ENCODE assay signal across 1 cellular context in the genomic region with DNA sequence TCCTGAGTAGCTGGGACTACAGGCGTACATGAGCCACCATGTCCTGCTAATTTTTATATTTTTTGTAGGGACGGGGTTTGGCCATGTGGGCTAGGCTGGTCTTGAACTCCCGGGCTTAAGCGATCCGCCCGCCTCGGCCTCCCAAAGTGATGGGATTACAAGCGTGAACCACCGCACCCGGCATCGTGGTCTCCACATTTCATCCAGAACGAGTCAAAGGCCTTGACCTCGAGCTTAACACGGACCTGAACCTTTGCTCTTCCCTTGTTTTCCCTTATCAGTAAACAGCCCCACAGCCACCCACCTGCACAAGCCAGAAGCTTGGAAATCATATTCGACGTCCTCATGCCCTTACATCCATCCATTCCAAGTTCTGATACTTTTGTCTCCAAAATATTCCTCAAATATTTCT.
TF ChIP-seq lines count a peak whose summit lies in the region.

No MANE protein-coding gene starts in this region.

TF ChIP-seq in HepG2, 621 proteins besides CTCF, POLR2A, EP300 and RAD21 (continued from another document and continues in another):
- TF ChIP-seq, protein P1, sequence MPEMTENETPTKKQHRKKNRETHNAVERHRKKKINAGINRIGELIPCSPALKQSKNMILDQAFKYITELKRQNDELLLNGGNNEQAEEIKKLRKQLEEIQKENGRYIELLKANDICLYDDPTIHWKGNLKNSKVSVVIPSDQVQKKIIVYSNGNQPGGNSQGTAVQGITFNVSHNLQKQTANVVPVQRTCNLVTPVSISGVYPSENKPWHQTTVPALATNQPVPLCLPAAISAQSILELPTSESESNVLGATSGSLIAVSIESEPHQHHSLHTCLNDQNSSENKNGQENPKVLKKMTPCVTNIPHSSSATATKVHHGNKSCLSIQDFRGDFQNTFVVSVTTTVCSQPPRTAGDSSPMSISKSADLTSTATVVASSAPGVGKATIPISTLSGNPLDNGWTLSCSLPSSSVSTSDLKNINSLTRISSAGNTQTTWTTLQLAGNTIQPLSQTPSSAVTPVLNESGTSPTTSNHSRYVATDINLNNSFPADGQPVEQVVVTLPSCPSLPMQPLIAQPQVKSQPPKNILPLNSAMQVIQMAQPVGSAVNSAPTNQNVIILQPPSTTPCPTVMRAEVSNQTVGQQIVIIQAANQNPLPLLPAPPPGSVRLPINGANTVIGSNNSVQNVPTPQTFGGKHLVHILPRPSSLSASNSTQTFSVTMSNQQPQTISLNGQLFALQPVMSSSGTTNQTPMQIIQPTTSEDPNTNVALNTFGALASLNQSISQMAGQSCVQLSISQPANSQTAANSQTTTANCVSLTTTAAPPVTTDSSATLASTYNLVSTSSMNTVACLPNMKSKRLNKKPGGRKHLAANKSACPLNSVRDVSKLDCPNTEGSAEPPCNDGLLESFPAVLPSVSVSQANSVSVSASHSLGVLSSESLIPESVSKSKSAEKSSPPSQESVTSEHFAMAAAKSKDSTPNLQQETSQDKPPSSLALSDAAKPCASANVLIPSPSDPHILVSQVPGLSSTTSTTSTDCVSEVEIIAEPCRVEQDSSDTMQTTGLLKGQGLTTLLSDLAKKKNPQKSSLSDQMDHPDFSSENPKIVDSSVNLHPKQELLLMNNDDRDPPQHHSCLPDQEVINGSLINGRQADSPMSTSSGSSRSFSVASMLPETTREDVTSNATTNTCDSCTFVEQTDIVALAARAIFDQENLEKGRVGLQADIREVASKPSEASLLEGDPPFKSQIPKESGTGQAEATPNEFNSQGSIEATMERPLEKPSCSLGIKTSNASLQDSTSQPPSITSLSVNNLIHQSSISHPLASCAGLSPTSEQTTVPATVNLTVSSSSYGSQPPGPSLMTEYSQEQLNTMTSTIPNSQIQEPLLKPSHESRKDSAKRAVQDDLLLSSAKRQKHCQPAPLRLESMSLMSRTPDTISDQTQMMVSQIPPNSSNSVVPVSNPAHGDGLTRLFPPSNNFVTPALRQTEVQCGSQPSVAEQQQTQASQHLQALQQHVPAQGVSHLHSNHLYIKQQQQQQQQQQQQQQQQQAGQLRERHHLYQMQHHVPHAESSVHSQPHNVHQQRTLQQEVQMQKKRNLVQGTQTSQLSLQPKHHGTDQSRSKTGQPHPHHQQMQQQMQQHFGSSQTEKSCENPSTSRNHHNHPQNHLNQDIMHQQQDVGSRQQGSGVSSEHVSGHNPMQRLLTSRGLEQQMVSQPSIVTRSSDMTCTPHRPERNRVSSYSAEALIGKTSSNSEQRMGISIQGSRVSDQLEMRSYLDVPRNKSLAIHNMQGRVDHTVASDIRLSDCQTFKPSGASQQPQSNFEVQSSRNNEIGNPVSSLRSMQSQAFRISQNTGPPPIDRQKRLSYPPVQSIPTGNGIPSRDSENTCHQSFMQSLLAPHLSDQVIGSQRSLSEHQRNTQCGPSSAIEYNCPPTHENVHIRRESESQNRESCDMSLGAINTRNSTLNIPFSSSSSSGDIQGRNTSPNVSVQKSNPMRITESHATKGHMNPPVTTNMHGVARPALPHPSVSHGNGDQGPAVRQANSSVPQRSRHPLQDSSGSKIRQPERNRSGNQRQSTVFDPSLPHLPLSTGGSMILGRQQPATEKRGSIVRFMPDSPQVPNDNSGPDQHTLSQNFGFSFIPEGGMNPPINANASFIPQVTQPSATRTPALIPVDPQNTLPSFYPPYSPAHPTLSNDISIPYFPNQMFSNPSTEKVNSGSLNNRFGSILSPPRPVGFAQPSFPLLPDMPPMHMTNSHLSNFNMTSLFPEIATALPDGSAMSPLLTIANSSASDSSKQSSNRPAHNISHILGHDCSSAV (CRISPR knock-in tag; IDR thresholded peaks at IDR 0.05; ENCODE audit: borderline replicate concordance), result no peak
- TF ChIP-seq ISL2 (CRISPR knock-in tag; IDR thresholded peaks at IDR 0.05) (peak; percentile 74; the same call in 1 of the 2 replicates), ZNF549 (CRISPR knock-in tag; IDR thresholded peaks at IDR 0.05) (no peak), ZBTB8A (CRISPR knock-in tag; IDR thresholded peaks at IDR 0.05; ENCODE audit: borderline replicate concordance, low read depth) (no peak), SALL2 (CRISPR knock-in tag; IDR thresholded peaks at IDR 0.05) (no peak), NFATC3 (CRISPR knock-in tag; IDR thresholded peaks at IDR 0.05) (no peak), FOXK1 (CRISPR knock-in tag; IDR thresholded peaks at IDR 0.05; ENCODE audit: borderline replicate concordance, low read depth) (peak; percentile 74; the same call in 1 of the 2 replicates), HOXA3 (CRISPR knock-in tag; IDR thresholded peaks at IDR 0.05) (peak; percentile 82; the same call in 1 of the 2 replicates), BORCS8-MEF2B (CRISPR knock-in tag; IDR thresholded peaks at IDR 0.05) (peak; percentile 83), SRSF1 (optimal IDR thresholded peaks at IDR 0.05; ENCODE audit: low read depth, low read length) (no peak), ZNF605 (CRISPR knock-in tag; IDR thresholded peaks at IDR 0.05) (peak; percentile 82; the same call in 1 of the 2 replicates), BRF2 (CRISPR knock-in tag; IDR thresholded peaks at IDR 0.05) (no peak), MXI1 (IDR thresholded peaks at IDR 0.05; ENCODE audit: borderline replicate concordance, low read depth, low read length) (peak; percentile 61; the same call in 1 of the 3 replicates), KLF11 (CRISPR knock-in tag; IDR thresholded peaks at IDR 0.05) (peak; percentile 77; the same call in 1 of the 2 replicates), MYNN (CRISPR knock-in tag; IDR thresholded peaks at IDR 0.05; ENCODE audit: low read depth) (no peak), ZNF24 (IDR thresholded peaks at IDR 0.05) (no peak), ZNF337 (CRISPR knock-in tag; IDR thresholded peaks at IDR 0.05; ENCODE audit: borderline replicate concordance, low read depth) (peak; percentile 43; the same call in 1 of the 2 replicates), ZNF577 (CRISPR knock-in tag; IDR thresholded peaks at IDR 0.05; ENCODE audit: borderline replicate concordance, low read depth) (no peak), ZNF772 (CRISPR knock-in tag; IDR thresholded peaks at IDR 0.05) (peak; percentile 63), TSC22D2 (CRISPR knock-in tag; IDR thresholded peaks at IDR 0.05; ENCODE audit: borderline replicate concordance) (0 out of 2 replicates have a peak, but pooled peaks have one; percentile 47), PHF5A (CRISPR knock-in tag; IDR thresholded peaks at IDR 0.05; ENCODE audit: low read depth, unreplicated experiment) (no peak), ZNF891 (CRISPR knock-in tag; IDR thresholded peaks at IDR 0.05) (no peak), ZNF276 (CRISPR knock-in tag; IDR thresholded peaks at IDR 0.05; ENCODE audit: low read depth) (no peak), PRDM10 (CRISPR knock-in tag; IDR thresholded peaks at IDR 0.05; ENCODE audit: low read depth) (peak; percentile 79), FOXK2 (IDR thresholded peaks at IDR 0.05) (peak; percentile 67; the same call in 1 of the 2 replicates), ZSCAN31 (CRISPR knock-in tag; IDR thresholded peaks at IDR 0.05; ENCODE audit: low read depth) (peak; percentile 88; the same call in 1 of the 2 replicates), ZNF737 (CRISPR knock-in tag; IDR thresholded peaks at IDR 0.05; ENCODE audit: borderline replicate concordance) (peak; percentile 79; the same call in 1 of the 2 replicates), HNF1B (CRISPR knock-in tag; IDR thresholded peaks at IDR 0.05) (peak; percentile 52; the same call in 1 of the 2 replicates), IRX3 (CRISPR knock-in tag; IDR thresholded peaks at IDR 0.05; ENCODE audit: borderline replicate concordance, low read depth) (no peak), TFE3 (CRISPR knock-in tag; IDR thresholded peaks at IDR 0.05) (peak; percentile 77), ZNF598 (CRISPR knock-in tag; IDR thresholded peaks at IDR 0.05; ENCODE audit: borderline replicate concordance) (peak; percentile 56; the same call in 1 of the 2 replicates), HIC2 (CRISPR knock-in tag; IDR thresholded peaks at IDR 0.05; ENCODE audit: low read depth) (no peak), SIN3B (IDR thresholded peaks at IDR 0.05; ENCODE audit: low read length) (no peak), HDAC2 (CRISPR knock-in tag; IDR thresholded peaks at IDR 0.05) (peak; percentile 87), ZNF17 (CRISPR knock-in tag; IDR thresholded peaks at IDR 0.05) (no peak)
- TF ChIP-seq, protein P2, sequence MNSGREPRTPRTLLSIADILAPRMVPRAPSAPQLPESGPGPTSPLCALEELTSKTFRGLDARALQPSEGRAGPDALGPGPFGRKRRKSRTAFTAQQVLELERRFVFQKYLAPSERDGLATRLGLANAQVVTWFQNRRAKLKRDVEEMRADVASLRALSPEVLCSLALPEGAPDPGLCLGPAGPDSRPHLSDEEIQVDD (CRISPR knock-in tag; IDR thresholded peaks at IDR 0.05; ENCODE audit: borderline replicate concordance), result no peak
